2 cellular contexts compared by ENCODE assay signal in genomic region chr7:122618603-122619189, GRCh38.
TF ChIP-seq lines count a peak whose summit lies in the region.

No MANE protein-coding gene starts in this region.

TF ChIP-seq in HEK293, 187 proteins besides CTCF, POLR2A, EP300 and RAD21 (continued from another document):
- TF ChIP-seq ZNF354C (tag by site-specific recombination; IDR thresholded peaks at IDR 0.05; ENCODE audit: borderline replicate concordance, low read depth) (no peak), ZNF658 (tag by site-specific recombination; IDR thresholded peaks at IDR 0.05) (no peak), ZBTB17 (tag by site-specific recombination; IDR thresholded peaks at IDR 0.05) (peak; percentile 47; the same call in 1 of the 2 replicates), ZNF654 (tag by site-specific recombination; IDR thresholded peaks at IDR 0.05; ENCODE audit: low read depth) (no peak)

TF ChIP-seq in GM12878, 131 proteins besides CTCF, POLR2A, EP300 and RAD21 (continued from another document):
- peak; percentile 54; the same call in 1 of the 2 replicates for TF ChIP-seq ZNF687 (IDR thresholded peaks at IDR 0.05)
